ENCODE assay signal across 7 cellular contexts in genomic region chr5:159178978-159179377, GRCh38.
DNase-seq lines count a peak whose midpoint lies in the region; ATAC-seq and TF ChIP-seq lines count a peak whose summit lies in the region.

No MANE protein-coding gene starts in this region.

- peak; percentile 53 for ATAC-seq in GM18858 (IDR thresholded peaks at IDR 0.05; ENCODE audit: unreplicated experiment)
- ATAC-seq in HG02870 (IDR thresholded peaks at IDR 0.05; ENCODE audit: unreplicated experiment): peak; percentile 86

- no peaks in the 10 kb centered on the region for H3K27me3 ChIP-seq in effector memory CD4-positive, alpha-beta T cell (replicated peaks; ENCODE audit: control insufficient read depth, insufficient read depth, low read length, poor library complexity, severe bottlenecking)

- H3K36me3 ChIP-seq in effector memory CD4-positive, alpha-beta T cell (ENCODE audit: control insufficient read depth, insufficient read depth, low read length): no peaks in the 10 kb centered on the region

- TF ChIP-seq CTCF in fibroblast of mammary gland (conservative IDR thresholded peaks at IDR 0.05; ENCODE audit: control insufficient read depth, insufficient read depth, low read depth, low read length): no peak

- no peak overlapping the region for H3K4me3 ChIP-seq in fibroblast of mammary gland (ENCODE audit: control insufficient read depth, low read depth, low read length)
- H3K4me3 ChIP-seq in effector memory CD4-positive, alpha-beta T cell (ENCODE audit: insufficient read depth, low read depth, low read length, poor library complexity, severe bottlenecking): no peak overlapping the region

- no peak overlapping the region for H3K27ac ChIP-seq in effector memory CD4-positive, alpha-beta T cell (ENCODE audit: insufficient read depth, low read length, poor library complexity, severe bottlenecking)
- no peak overlapping the region for H3K27ac ChIP-seq in caudate nucleus (ENCODE audit: low read depth, low read length)

- peaks cover 13% of the 10 kb centered on the region for H3K4me1 ChIP-seq in effector memory CD4-positive, alpha-beta T cell (ENCODE audit: control insufficient read depth, insufficient read depth, low read length, poor library complexity, severe bottlenecking)

- no peaks in the 10 kb centered on the region for H3K9me3 ChIP-seq in effector memory CD4-positive, alpha-beta T cell (ENCODE audit: control insufficient read depth, low read length)

- DNase-seq in SW 1271 (lab: John Stamatoyannopoulos, UW): peak; percentile 93 to 99
- peak; percentile 98 for DNase-seq in fibroblast of mammary gland (ENCODE audit: low read depth)
- DNase-seq in smooth muscle cell of the brain vasculature (ENCODE audit: low read depth, low spot score): peak; percentile 87
- no peak for DNase-seq in effector memory CD4-positive, alpha-beta T cell
- no peak for DNase-seq in caudate nucleus (lab: John Stamatoyannopoulos, UW)

Comparison
In these comparisons a context has a peak if more than half of its experiments do, and no peak if none do; other contexts are left out.
1. DNase-seq: peak in SW 1271 (2 of 2), fibroblast of mammary gland (single experiment) and smooth muscle cell of the brain vasculature (single experiment); none in effector memory CD4-positive, alpha-beta T cell (0 of 3) and caudate nucleus (0 of 61).